Comparison of ENCODE assay signal across 21 cellular contexts in genomic region chr2:77520981-77521380, GRCh38. TPM values are rescaled to one million over a fixed set of nuclear protein-coding genes. Genes with fewer than 3 reads are reported as not detected.
DNase-seq lines count a peak whose midpoint lies in the region; TF ChIP-seq lines count a peak whose summit lies in the region.
"Had no signal": no experiment of that assay in that cellular context is flagged by ENCODE, and none has a peak within 500 bp of the region (broad histone marks: within the 10 kb centered on the region; RNA-seq: fewer than 3 reads in every experiment).

No MANE protein-coding gene starts in this region.

- H3K4me3 ChIP-seq in cardiac muscle cell (peak overlapping the region; percentile 39), ovary (no peak overlapping the region)
- H3K4me3 ChIP-seq: pancreas had no signal

- peaks cover 19% of the 10 kb centered on the region for H3K4me1 Mint-ChIP-seq in nephron
- H3K4me1 Mint-ChIP-seq: IgD-negative memory B cell had no signal

- TF ChIP-seq EP300 in ovary (IDR thresholded peaks at IDR 0.05) = no peak

- DNase-seq in ELF-1 (ENCODE audit: low read depth, low spot score) (peak; percentile 32), cardiac muscle cell (ENCODE audit: low read depth in 1 of 2, low spot score in 1 of 2) (peak in 1 of 2 donors; percentile 64), ovary (no peak), NCI-H524 treated with DMSO at 0.1 percent for 48 hours (lab: John Stamatoyannopoulos, UW) (no peak), NCI-H128 (lab: John Stamatoyannopoulos, UW; ENCODE audit: unreplicated experiment) (no peak), NCI-H1105 treated with DMSO at 0.1 percent for 48 hours (lab: John Stamatoyannopoulos, UW) (no peak)
- DNase-seq: ACHN; activated CD4-positive, alpha-beta T cell treated with anti-CD3 and anti-CD28 coated beads for 1 hour; activated CD8-positive, alpha-beta memory T cell treated with anti-CD3 and anti-CD28 coated beads, Interleukin-2, amount 50 U/mL, for 4 hours; activated naive CD4-positive, alpha-beta T cell treated with Interleukin-2 at 50 U/mL for 16 hours; CD8-positive, alpha-beta T cell; effector CD8-positive, alpha-beta T cell; foreskin fibroblast; pancreas; stimulated activated naive CD8-positive, alpha-beta T cell treated with anti-CD3 and anti-CD28 coated beads, Interleukin-15, Interleukin-2, amounts not matched to agents 100 U/mL and 50 U/mL, for 24 hours had no signal

- H3K27ac ChIP-seq in angular gyrus (ENCODE audit: low read depth, low read length) (peak overlapping the region; percentile 56), cardiac muscle cell (peak overlapping the region; percentile 57), ovary (no peak overlapping the region)
- H3K27ac ChIP-seq: pancreas, RWPE1 had no signal

- peak overlapping the region; percentile 75 to 78 (median 75) for H3K4me3 Mint-ChIP-seq in nephron
- H3K4me3 Mint-ChIP-seq: CD8-positive, alpha-beta T cell; IgD-negative memory B cell; T-helper 1 cell treated with Interleukin-12 subunit alpha and Interleukin-12 subunit beta and Interleukin-4 antibody, amounts not matched to agents 30 μg/mL and 1 μg/mL, for 36 hours had no signal

- H3K9me3 ChIP-seq in cardiac muscle cell (ENCODE audit: low read depth) = no peaks in the 10 kb centered on the region
- no peaks in the 10 kb centered on the region for H3K9me3 ChIP-seq in ovary
- H3K9me3 ChIP-seq: pancreas had no signal

- 0 to 1% (median 0%) methylated on average over 5 of the region's 5 CpGs for WGBS in ovary, 3 donors

- peak overlapping the region; percentile 9 to 84 (median 56) for H3K27ac Mint-ChIP-seq in nephron
- H3K27ac Mint-ChIP-seq: CD8-positive, alpha-beta T cell; IgD-negative memory B cell; T-helper 1 cell treated with Interleukin-12 subunit alpha and Interleukin-12 subunit beta and Interleukin-4 antibody, amounts not matched to agents 30 μg/mL and 1 μg/mL, for 36 hours had no signal

- peaks cover 5% of the 10 kb centered on the region for H3K36me3 Mint-ChIP-seq in nephron (ENCODE audit: low read depth)
- H3K36me3 Mint-ChIP-seq: CD8-positive, alpha-beta T cell; IgD-negative memory B cell had no signal

- no peaks in the 10 kb centered on the region for H3K27me3 ChIP-seq in cardiac muscle cell
- H3K27me3 ChIP-seq in ovary = no peaks in the 10 kb centered on the region

- no peaks in the 10 kb centered on the region for H3K27me3 Mint-ChIP-seq in nephron (ENCODE audit: low read depth)
- H3K27me3 Mint-ChIP-seq: IgD-negative memory B cell had no signal

- peaks cover 12% of the 10 kb centered on the region for H3K4me1 ChIP-seq in cardiac muscle cell (ENCODE audit: low read depth)
- no peaks in the 10 kb centered on the region for H3K4me1 ChIP-seq in ovary (ENCODE audit: insufficient read depth)
- H3K4me1 ChIP-seq: pancreas had no signal

- no peak for TF ChIP-seq POLR2A in ovary (IDR thresholded peaks at IDR 0.05)

- intact Hi-C loops in ovary (cut with DNase I) = no loop called here

- no peak for TF ChIP-seq CTCF in cardiac muscle cell (IDR thresholded peaks at IDR 0.05; ENCODE audit: low read depth, low read length)
- no peak for TF ChIP-seq CTCF in nephron (IDR thresholded peaks at IDR 0.05; ENCODE audit: unreplicated experiment in 3 of 3)
- no peak for TF ChIP-seq CTCF in ovary (IDR thresholded peaks at IDR 0.05)

- H3K9me3 Mint-ChIP-seq in nephron = no peaks in the 10 kb centered on the region
- H3K9me3 Mint-ChIP-seq: IgD-negative memory B cell had no signal

- H3K36me3 ChIP-seq in cardiac muscle cell (no peaks in the 10 kb centered on the region), ovary (no peaks in the 10 kb centered on the region)
- H3K36me3 ChIP-seq: pancreas had no signal

RNA-seq across cellular contexts. Expression of gene LRRTM4, which starts 1.2 kb away (rescaled TPM):
- total RNA-seq in cardiac muscle cell = 12.6 and 15.4 TPM in 2 replicates
- polyA plus RNA-seq in cardiac muscle cell = 8.5 TPM in 2 replicates
- 1 to 10 TPM in 3 of 7 donors, under 1 TPM in 2, not detected in 2; 0.38 to 2.2 (median 1.1) TPM for total RNA-seq in ovary
- under 1 TPM; 0.01 to 0.10 TPM for polyA plus RNA-seq in ovary
- total RNA-seq: CD8-positive, alpha-beta T cell had no signal
- polyA plus RNA-seq: IgD-negative memory B cell, keratinocyte had no signal

Comparison
In these comparisons a context has a peak if more than half of its experiments do, and no peak if none do; other contexts are left out.
1. H3K27ac ChIP-seq: peak in angular gyrus (single experiment) and cardiac muscle cell (single experiment); none in ovary (0 of 2).